ENCODE assay signal across 8 cellular contexts in genomic region chr16:28187595-28188004, GRCh38. TPM values are rescaled to one million over a fixed set of nuclear protein-coding genes. Genes with fewer than 3 reads are reported as not detected.
DNase-seq lines count a peak whose midpoint lies in the region; ATAC-seq and TF ChIP-seq lines count a peak whose summit lies in the region.

No MANE protein-coding gene starts in this region.

- peak overlapping the region; percentile 96 for H3K27ac Mint-ChIP-seq in T-helper 1 cell treated with Interleukin-12 subunit alpha and Interleukin-12 subunit beta and Interleukin-4 antibody, amounts not matched to agents 30 μg/mL and 1 μg/mL, for 36 hours
- peak overlapping the region; percentile 21 for H3K27ac Mint-ChIP-seq in osteocyte (ENCODE audit: unreplicated experiment)

- no peak for TF ChIP-seq CTCF in osteocyte (IDR thresholded peaks at IDR 0.05)
- no peak for TF ChIP-seq CTCF in sigmoid colon (IDR thresholded peaks at IDR 0.05)

- H3K36me3 ChIP-seq in sigmoid colon: no peaks in the 10 kb centered on the region

- H3K4me3 ChIP-seq in sigmoid colon: no peak overlapping the region

- 61 to 72% methylated on average over 2 of the region's 2 CpGs for WGBS in sigmoid colon, 2 donors

- no peak for DNase-seq in osteocyte (ENCODE audit: extremely low spot score, unreplicated experiment)
- DNase-seq in sigmoid colon: no peak
- DNase-seq in HUDEP-2 (lab: John Stamatoyannopoulos, UW; ENCODE audit: unreplicated experiment in 76 of 76): no peak
- DNase-seq in kidney tubule cell (ENCODE audit: low spot score): no peak
- no peak for DNase-seq in putamen (ENCODE audit: low spot score)

- H3K4me1 Mint-ChIP-seq in T-helper 1 cell treated with Interleukin-12 subunit alpha and Interleukin-12 subunit beta and Interleukin-4 antibody, amounts not matched to agents 30 μg/mL and 1 μg/mL, for 36 hours (ENCODE audit: low read depth): peaks cover 80% of the 10 kb centered on the region
- H3K4me1 Mint-ChIP-seq in osteocyte (ENCODE audit: unreplicated experiment): peaks cover 62% of the 10 kb centered on the region

- no peak for TF ChIP-seq EP300 in sigmoid colon (IDR thresholded peaks at IDR 0.05)

- no peaks in the 10 kb centered on the region for H3K27me3 ChIP-seq in sigmoid colon

- H3K4me3 Mint-ChIP-seq in T-helper 1 cell treated with Interleukin-12 subunit alpha and Interleukin-12 subunit beta and Interleukin-4 antibody, amounts not matched to agents 30 μg/mL and 1 μg/mL, for 36 hours: peak overlapping the region; percentile 79
- no peak overlapping the region for H3K4me3 Mint-ChIP-seq in osteocyte (ENCODE audit: unreplicated experiment)

- peaks cover 3% of the 10 kb centered on the region for H3K9me3 Mint-ChIP-seq in T-helper 1 cell treated with Interleukin-12 subunit alpha and Interleukin-12 subunit beta and Interleukin-4 antibody, amounts not matched to agents 30 μg/mL and 1 μg/mL, for 36 hours
- no peaks in the 10 kb centered on the region for H3K9me3 Mint-ChIP-seq in osteocyte (ENCODE audit: unreplicated experiment)

- peaks cover 46% of the 10 kb centered on the region for H3K36me3 Mint-ChIP-seq in T-helper 1 cell treated with Interleukin-12 subunit alpha and Interleukin-12 subunit beta and Interleukin-4 antibody, amounts not matched to agents 30 μg/mL and 1 μg/mL, for 36 hours (ENCODE audit: low read depth)
- peaks cover 2% of the 10 kb centered on the region for H3K36me3 Mint-ChIP-seq in osteocyte (ENCODE audit: unreplicated experiment)

- intact Hi-C loops in sigmoid colon (cut with DNase I): no loop called here

- TF ChIP-seq POLR2A in sigmoid colon (IDR thresholded peaks at IDR 0.05): no peak

- H3K27me3 Mint-ChIP-seq in T-helper 1 cell treated with Interleukin-12 subunit alpha and Interleukin-12 subunit beta and Interleukin-4 antibody, amounts not matched to agents 30 μg/mL and 1 μg/mL, for 36 hours (ENCODE audit: low read depth): no peaks in the 10 kb centered on the region
- H3K27me3 Mint-ChIP-seq in osteocyte (ENCODE audit: unreplicated experiment): no peaks in the 10 kb centered on the region

- H3K9me3 ChIP-seq in sigmoid colon: no peaks in the 10 kb centered on the region

- H3K27ac ChIP-seq in sigmoid colon: peak overlapping the region in 1 of 4 donors; percentile 3

- peaks cover 0 to 43% (median 13%) of the 10 kb centered on the region in 4 donors for H3K4me1 ChIP-seq in sigmoid colon

- ATAC-seq in GM19035 (IDR thresholded peaks at IDR 0.05; ENCODE audit: unreplicated experiment) (peak; percentile 41), HG02885 (IDR thresholded peaks at IDR 0.05; ENCODE audit: poor library complexity, unreplicated experiment) (peak; percentile 52)

RNA-seq across cellular contexts. Expression of gene XPO6, which starts 24.2 kb away (rescaled TPM):
- 128 and 138 TPM in 2 replicates for total RNA-seq in osteocyte
- total RNA-seq in sigmoid colon: 10 to 100 TPM; 48.9 to 85.5 (median 57.0) TPM
- polyA plus RNA-seq in sigmoid colon: 100 to 1,000 TPM in 1 of 3 donors, 10 to 100 TPM in 2; 40.2 to 101 (median 41.2) TPM
